Comparison of ENCODE assay signal across 1 cellular context in genomic region chr1:206768472-206769330, GRCh38.
TF ChIP-seq lines count a peak whose summit lies in the region.

No MANE protein-coding gene starts in this region.

TF ChIP-seq in GM23338, 12 proteins besides CTCF, POLR2A, EP300 and RAD21 (continued from another document):
- TF ChIP-seq ZNF462 (CRISPR knock-in tag; IDR thresholded peaks at IDR 0.05) (no peak), STAT1 (IDR thresholded peaks at IDR 0.05; ENCODE audit: unreplicated experiment) (no peak), ETS1 (IDR thresholded peaks at IDR 0.05) (no peak), EZH2phosphoT487 (IDR thresholded peaks at IDR 0.05; ENCODE audit: unreplicated experiment) (no peak), ZNF331 (CRISPR knock-in tag; IDR thresholded peaks at IDR 0.05; ENCODE audit: low read depth) (no peak), POLR2AphosphoS5 (IDR thresholded peaks at IDR 0.05; ENCODE audit: low read depth) (no peak)
- TF ChIP-seq, protein P1, sequence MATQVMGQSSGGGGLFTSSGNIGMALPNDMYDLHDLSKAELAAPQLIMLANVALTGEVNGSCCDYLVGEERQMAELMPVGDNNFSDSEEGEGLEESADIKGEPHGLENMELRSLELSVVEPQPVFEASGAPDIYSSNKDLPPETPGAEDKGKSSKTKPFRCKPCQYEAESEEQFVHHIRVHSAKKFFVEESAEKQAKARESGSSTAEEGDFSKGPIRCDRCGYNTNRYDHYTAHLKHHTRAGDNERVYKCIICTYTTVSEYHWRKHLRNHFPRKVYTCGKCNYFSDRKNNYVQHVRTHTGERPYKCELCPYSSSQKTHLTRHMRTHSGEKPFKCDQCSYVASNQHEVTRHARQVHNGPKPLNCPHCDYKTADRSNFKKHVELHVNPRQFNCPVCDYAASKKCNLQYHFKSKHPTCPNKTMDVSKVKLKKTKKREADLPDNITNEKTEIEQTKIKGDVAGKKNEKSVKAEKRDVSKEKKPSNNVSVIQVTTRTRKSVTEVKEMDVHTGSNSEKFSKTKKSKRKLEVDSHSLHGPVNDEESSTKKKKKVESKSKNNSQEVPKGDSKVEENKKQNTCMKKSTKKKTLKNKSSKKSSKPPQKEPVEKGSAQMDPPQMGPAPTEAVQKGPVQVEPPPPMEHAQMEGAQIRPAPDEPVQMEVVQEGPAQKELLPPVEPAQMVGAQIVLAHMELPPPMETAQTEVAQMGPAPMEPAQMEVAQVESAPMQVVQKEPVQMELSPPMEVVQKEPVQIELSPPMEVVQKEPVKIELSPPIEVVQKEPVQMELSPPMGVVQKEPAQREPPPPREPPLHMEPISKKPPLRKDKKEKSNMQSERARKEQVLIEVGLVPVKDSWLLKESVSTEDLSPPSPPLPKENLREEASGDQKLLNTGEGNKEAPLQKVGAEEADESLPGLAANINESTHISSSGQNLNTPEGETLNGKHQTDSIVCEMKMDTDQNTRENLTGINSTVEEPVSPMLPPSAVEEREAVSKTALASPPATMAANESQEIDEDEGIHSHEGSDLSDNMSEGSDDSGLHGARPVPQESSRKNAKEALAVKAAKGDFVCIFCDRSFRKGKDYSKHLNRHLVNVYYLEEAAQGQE (IDR thresholded peaks at IDR 0.05; ENCODE audit: unreplicated experiment) = no peak
